ENCODE assay signal across 8 cellular contexts in genomic region chr2:72862239-72862988, GRCh38. TPM values are rescaled to one million over a fixed set of nuclear protein-coding genes. Genes with fewer than 3 reads are reported as not detected.
DNase-seq lines count a peak whose midpoint lies in the region; ATAC-seq and TF ChIP-seq lines count a peak whose summit lies in the region.

No MANE protein-coding gene starts in this region.

- no peak overlapping the region; the same call in 1 of the 2 replicates for H3K4me3 ChIP-seq in DOHH2 (ENCODE audit: low read length)
- peak overlapping the region; percentile 35 to 61 for H3K4me3 ChIP-seq in Panc1 (ENCODE audit: low read depth in 2 of 2, low read length in 2 of 2)

- H3K9me3 Mint-ChIP-seq in natural killer cell treated with Interleukin-12 subunit alpha and Interleukin-12 subunit beta and Interleukin-15 and Interleukin-18, amount 100 ng/mL, for 72 hours = no peaks in the 10 kb centered on the region

- peak overlapping the region; percentile 20 to 73 for H3K27ac Mint-ChIP-seq in natural killer cell treated with Interleukin-12 subunit alpha and Interleukin-12 subunit beta and Interleukin-15 and Interleukin-18, amount 100 ng/mL, for 72 hours

- no peaks in the 10 kb centered on the region for H3K36me3 Mint-ChIP-seq in natural killer cell treated with Interleukin-12 subunit alpha and Interleukin-12 subunit beta and Interleukin-15 and Interleukin-18, amount 100 ng/mL, for 72 hours

- H4K20me1 ChIP-seq in DOHH2 (ENCODE audit: control insufficient read depth, insufficient read depth, low read depth, low read length) = no peaks in the 10 kb centered on the region

- intact Hi-C loops in Panc1 (cut with micrococcal nuclease; ENCODE audit: unreplicated experiment) = loop anchor here (10.0 kb wide), 1 partner anchor 258 kb away; no protein-coding TSS in a partner anchor

- no peaks in the 10 kb centered on the region for H3K36me3 ChIP-seq in DOHH2 (ENCODE audit: control insufficient read depth, low read length)
- no peaks in the 10 kb centered on the region for H3K36me3 ChIP-seq in Panc1 (ENCODE audit: control insufficient read depth, insufficient read depth, low read length)

- no peak overlapping the region for H3K27ac ChIP-seq in DOHH2 (ENCODE audit: low read depth, low read length)
- H3K27ac ChIP-seq in Panc1 (ENCODE audit: low read length) = no peak overlapping the region

- in situ Hi-C loops in KBM-7 (cut with MboI; ENCODE audit: low pct_unique_long_range_greater_than_20kb, low sequenced_read_pairs) (loop anchor here (25.0 kb wide), 1 partner anchor 100 kb away; no protein-coding TSS in a partner anchor), Panc1 (cut with HindIII; ENCODE audit: low pct_unique_long_range_greater_than_20kb, low sequenced_read_pairs) (no loop called here)

- peaks cover 7% of the 10 kb centered on the region; the same call in 1 of the 2 replicates for H3K4me1 ChIP-seq in DOHH2 (ENCODE audit: control insufficient read depth, low read length)
- 0 out of 2 replicates have a peak, but pooled peaks cover 4% of the 10 kb centered on the region for H3K4me1 ChIP-seq in Panc1 (ENCODE audit: control insufficient read depth, insufficient read depth, low read length)

- peak overlapping the region; percentile 69 for H3K4me3 Mint-ChIP-seq in natural killer cell treated with Interleukin-12 subunit alpha and Interleukin-12 subunit beta and Interleukin-15 and Interleukin-18, amount 100 ng/mL, for 72 hours

- TF ChIP-seq CTCF in DOHH2 (IDR thresholded peaks at IDR 0.05; ENCODE audit: low read depth, low read length, poor library complexity, severe bottlenecking) = peak; percentile 98
- peak; percentile 99 for TF ChIP-seq CTCF in Panc1 (IDR thresholded peaks at IDR 0.05)

- no peaks in the 10 kb centered on the region for H3K79me2 ChIP-seq in DOHH2 (ENCODE audit: control insufficient read depth, low read length)

- ATAC-seq in GM21786 (IDR thresholded peaks at IDR 0.05; ENCODE audit: unreplicated experiment) = peak; percentile 88
- ATAC-seq in Panc1 = peak; percentile 99
- peak; percentile 95 to 96 for ATAC-seq in natural killer cell treated with Interleukin-12 subunit alpha and Interleukin-12 subunit beta and Interleukin-15 and Interleukin-18, amount 100 ng/mL, for 72 hours

- H3K9me3 ChIP-seq in DOHH2 (ENCODE audit: control insufficient read depth, insufficient read depth, low read length) (no peaks in the 10 kb centered on the region), Panc1 (ENCODE audit: control insufficient read depth, insufficient read depth, low read depth, low read length) (no peaks in the 10 kb centered on the region)

- no peaks in the 10 kb centered on the region for H3K9me2 ChIP-seq in DOHH2 (replicated peaks; ENCODE audit: control insufficient read depth, low read length)

- H3F3A ChIP-seq in DOHH2 (ENCODE audit: control insufficient read depth, insufficient read depth) = no peaks in the 10 kb centered on the region

- H3K27me3 ChIP-seq in DOHH2 (ENCODE audit: control insufficient read depth, low read length) (peaks cover 5% of the 10 kb centered on the region; the same call in 1 of the 2 replicates), Panc1 (ENCODE audit: control insufficient read depth, insufficient read depth, low read length) (peaks cover 9% of the 10 kb centered on the region; the same call in 1 of the 2 replicates)

- H3K27me3 Mint-ChIP-seq in natural killer cell treated with Interleukin-12 subunit alpha and Interleukin-12 subunit beta and Interleukin-15 and Interleukin-18, amount 100 ng/mL, for 72 hours = peaks cover 32 to 62% of the 10 kb centered on the region in 2 donors

- peak; percentile 93 for DNase-seq in KBM-7
- DNase-seq in Panc1 (ENCODE audit: low read depth, low spot score) = peak; percentile 85
- peak; percentile 77 for DNase-seq in activated T-helper 1 cell treated with Interleukin-2 at 50 U/mL for 16 hours (ENCODE audit: low read depth)
- DNase-seq in fibroblast of peridontal ligament (ENCODE audit: extremely low read depth) = peak; percentile 86
- peak; percentile 87 for DNase-seq in natural killer cell treated with Interleukin-12 subunit alpha and Interleukin-12 subunit beta and Interleukin-15 and Interleukin-18, amount 100 ng/mL, for 72 hours (ENCODE audit: low spot score)
- peak; percentile 59 to 85 (median 76) for DNase-seq in stimulated activated naive CD4-positive, alpha-beta T cell (lab: John Stamatoyannopoulos, UW)

- POLR2A ChIA-PET in Panc1 (lab: Charles Lee) = no interaction called here

- no TSS peak for BruUV-seq in Panc1 (replicated peaks; lab: Mats Ljungman, UMichigan)

- CTCF ChIA-PET in Panc1 (lab: Charles Lee) = interaction anchor here (0.6 to 1.3 kb wide), 6 partner anchors 13 to 117 kb away, joined by 3 to 9 read pairs (median 4); no protein-coding TSS in a partner anchor

- peak overlapping the region; percentile 44 for H3K4me2 ChIP-seq in DOHH2 (ENCODE audit: low read length)

- peaks cover 5 to 8% of the 10 kb centered on the region in 2 donors for H3K4me1 Mint-ChIP-seq in natural killer cell treated with Interleukin-12 subunit alpha and Interleukin-12 subunit beta and Interleukin-15 and Interleukin-18, amount 100 ng/mL, for 72 hours (ENCODE audit: low read depth in 2 of 2)

RNA-seq across cellular contexts. Expression of gene SPR, which starts 24.8 kb away (rescaled TPM):
- total RNA-seq in Panc1 (2021; ENCODE audit: unreplicated experiment) = 75.4 TPM
- polyA plus RNA-seq in Panc1 (2012; ENCODE audit: insufficient read length) = 96.2 TPM
- 10 to 100 TPM in 1 of 2 donors, 1 to 10 TPM in 1; 3.4 to 10.2 TPM for total RNA-seq in natural killer cell treated with Interleukin-12 subunit alpha and Interleukin-12 subunit beta and Interleukin-15 and Interleukin-18, amount 100 ng/mL, for 72 hours

RNA-seq across cellular contexts. Expression of gene EXOC6B, which starts 36.6 kb away (rescaled TPM):
- total RNA-seq in Panc1 (2021; ENCODE audit: unreplicated experiment) = 23.2 TPM
- 12.4 TPM for polyA plus RNA-seq in Panc1 (2012; ENCODE audit: insufficient read length)
- 10 to 100 TPM; 10.8 to 12.8 TPM for total RNA-seq in natural killer cell treated with Interleukin-12 subunit alpha and Interleukin-12 subunit beta and Interleukin-15 and Interleukin-18, amount 100 ng/mL, for 72 hours

RNA-seq across cellular contexts. Expression of gene EMX1, which starts 54.9 kb away (rescaled TPM):
- 0.36 TPM for total RNA-seq in Panc1 (2021; ENCODE audit: unreplicated experiment)
- polyA plus RNA-seq in Panc1 (2012; ENCODE audit: insufficient read length) = 0.52 TPM
- not detected for total RNA-seq in natural killer cell treated with Interleukin-12 subunit alpha and Interleukin-12 subunit beta and Interleukin-15 and Interleukin-18, amount 100 ng/mL, for 72 hours
